In the genomic region with DNA sequence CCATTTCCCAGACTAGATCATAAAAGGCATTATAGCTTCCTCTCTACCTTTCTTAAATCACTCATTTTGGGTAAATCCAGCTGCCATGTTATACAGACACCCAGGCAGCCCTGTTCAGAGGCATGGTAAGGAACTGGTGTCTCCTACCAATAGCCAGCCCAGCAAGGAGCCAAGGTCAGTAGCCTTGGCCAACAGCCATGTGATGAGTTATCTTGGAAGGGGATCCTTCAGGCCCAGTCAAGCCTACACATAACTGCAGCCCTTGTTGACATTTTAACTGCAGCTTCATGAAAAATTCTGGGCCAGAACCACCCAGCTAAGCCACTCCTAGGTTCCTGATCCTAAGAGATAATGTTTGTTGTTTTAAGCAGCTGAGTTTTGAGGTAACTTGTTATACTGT, we compare ENCODE assay signal across 1 cellular context.
TF ChIP-seq lines count a peak whose summit lies in the region.

No MANE protein-coding gene starts in this region.

TF ChIP-seq in GM12878, 131 proteins besides CTCF, POLR2A, EP300 and RAD21 (continued from another document):
- TF ChIP-seq, protein P1, sequence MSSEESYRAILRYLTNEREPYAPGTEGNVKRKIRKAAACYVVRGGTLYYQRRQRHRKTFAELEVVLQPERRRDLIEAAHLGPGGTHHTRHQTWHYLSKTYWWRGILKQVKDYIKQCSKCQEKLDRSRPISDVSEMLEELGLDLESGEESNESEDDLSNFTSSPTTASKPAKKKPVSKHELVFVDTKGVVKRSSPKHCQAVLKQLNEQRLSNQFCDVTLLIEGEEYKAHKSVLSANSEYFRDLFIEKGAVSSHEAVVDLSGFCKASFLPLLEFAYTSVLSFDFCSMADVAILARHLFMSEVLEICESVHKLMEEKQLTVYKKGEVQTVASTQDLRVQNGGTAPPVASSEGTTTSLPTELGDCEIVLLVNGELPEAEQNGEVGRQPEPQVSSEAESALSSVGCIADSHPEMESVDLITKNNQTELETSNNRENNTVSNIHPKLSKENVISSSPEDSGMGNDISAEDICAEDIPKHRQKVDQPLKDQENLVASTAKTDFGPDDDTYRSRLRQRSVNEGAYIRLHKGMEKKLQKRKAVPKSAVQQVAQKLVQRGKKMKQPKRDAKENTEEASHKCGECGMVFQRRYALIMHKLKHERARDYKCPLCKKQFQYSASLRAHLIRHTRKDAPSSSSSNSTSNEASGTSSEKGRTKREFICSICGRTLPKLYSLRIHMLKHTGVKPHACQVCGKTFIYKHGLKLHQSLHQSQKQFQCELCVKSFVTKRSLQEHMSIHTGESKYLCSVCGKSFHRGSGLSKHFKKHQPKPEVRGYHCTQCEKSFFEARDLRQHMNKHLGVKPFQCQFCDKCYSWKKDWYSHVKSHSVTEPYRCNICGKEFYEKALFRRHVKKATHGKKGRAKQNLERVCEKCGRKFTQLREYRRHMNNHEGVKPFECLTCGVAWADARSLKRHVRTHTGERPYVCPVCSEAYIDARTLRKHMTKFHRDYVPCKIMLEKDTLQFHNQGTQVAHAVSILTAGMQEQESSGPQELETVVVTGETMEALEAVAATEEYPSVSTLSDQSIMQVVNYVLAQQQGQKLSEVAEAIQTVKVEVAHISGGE (CRISPR knock-in tag; IDR thresholded peaks at IDR 0.05) = no peak
- TF ChIP-seq, protein P2, sequence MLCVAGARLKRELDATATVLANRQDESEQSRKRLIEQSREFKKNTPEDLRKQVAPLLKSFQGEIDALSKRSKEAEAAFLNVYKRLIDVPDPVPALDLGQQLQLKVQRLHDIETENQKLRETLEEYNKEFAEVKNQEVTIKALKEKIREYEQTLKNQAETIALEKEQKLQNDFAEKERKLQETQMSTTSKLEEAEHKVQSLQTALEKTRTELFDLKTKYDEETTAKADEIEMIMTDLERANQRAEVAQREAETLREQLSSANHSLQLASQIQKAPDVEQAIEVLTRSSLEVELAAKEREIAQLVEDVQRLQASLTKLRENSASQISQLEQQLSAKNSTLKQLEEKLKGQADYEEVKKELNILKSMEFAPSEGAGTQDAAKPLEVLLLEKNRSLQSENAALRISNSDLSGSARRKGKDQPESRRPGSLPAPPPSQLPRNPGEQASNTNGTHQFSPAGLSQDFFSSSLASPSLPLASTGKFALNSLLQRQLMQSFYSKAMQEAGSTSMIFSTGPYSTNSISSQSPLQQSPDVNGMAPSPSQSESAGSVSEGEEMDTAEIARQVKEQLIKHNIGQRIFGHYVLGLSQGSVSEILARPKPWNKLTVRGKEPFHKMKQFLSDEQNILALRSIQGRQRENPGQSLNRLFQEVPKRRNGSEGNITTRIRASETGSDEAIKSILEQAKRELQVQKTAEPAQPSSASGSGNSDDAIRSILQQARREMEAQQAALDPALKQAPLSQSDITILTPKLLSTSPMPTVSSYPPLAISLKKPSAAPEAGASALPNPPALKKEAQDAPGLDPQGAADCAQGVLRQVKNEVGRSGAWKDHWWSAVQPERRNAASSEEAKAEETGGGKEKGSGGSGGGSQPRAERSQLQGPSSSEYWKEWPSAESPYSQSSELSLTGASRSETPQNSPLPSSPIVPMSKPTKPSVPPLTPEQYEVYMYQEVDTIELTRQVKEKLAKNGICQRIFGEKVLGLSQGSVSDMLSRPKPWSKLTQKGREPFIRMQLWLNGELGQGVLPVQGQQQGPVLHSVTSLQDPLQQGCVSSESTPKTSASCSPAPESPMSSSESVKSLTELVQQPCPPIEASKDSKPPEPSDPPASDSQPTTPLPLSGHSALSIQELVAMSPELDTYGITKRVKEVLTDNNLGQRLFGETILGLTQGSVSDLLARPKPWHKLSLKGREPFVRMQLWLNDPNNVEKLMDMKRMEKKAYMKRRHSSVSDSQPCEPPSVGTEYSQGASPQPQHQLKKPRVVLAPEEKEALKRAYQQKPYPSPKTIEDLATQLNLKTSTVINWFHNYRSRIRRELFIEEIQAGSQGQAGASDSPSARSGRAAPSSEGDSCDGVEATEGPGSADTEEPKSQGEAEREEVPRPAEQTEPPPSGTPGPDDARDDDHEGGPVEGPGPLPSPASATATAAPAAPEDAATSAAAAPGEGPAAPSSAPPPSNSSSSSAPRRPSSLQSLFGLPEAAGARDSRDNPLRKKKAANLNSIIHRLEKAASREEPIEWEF (IDR thresholded peaks at IDR 0.05; ENCODE audit: insufficient replicate concordance, low read depth, low read length) = no peak
- no peak for TF ChIP-seq IKZF1 (conservative IDR thresholded peaks at IDR 0.05)
- no peak for TF ChIP-seq LARP7 (IDR thresholded peaks at IDR 0.05)
- TF ChIP-seq SMAD5 (IDR thresholded peaks at IDR 0.05; ENCODE audit: low read depth) = no peak
- TF ChIP-seq MEF2B (IDR thresholded peaks at IDR 0.05; ENCODE audit: partially characterized antibody, poor library complexity, severe bottlenecking) = no peak
- TF ChIP-seq, protein P3, sequence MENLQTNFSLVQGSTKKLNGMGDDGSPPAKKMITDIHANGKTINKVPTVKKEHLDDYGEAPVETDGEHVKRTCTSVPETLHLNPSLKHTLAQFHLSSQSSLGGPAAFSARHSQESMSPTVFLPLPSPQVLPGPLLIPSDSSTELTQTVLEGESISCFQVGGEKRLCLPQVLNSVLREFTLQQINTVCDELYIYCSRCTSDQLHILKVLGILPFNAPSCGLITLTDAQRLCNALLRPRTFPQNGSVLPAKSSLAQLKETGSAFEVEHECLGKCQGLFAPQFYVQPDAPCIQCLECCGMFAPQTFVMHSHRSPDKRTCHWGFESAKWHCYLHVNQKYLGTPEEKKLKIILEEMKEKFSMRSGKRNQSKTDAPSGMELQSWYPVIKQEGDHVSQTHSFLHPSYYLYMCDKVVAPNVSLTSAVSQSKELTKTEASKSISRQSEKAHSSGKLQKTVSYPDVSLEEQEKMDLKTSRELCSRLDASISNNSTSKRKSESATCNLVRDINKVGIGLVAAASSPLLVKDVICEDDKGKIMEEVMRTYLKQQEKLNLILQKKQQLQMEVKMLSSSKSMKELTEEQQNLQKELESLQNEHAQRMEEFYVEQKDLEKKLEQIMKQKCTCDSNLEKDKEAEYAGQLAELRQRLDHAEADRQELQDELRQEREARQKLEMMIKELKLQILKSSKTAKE (IDR thresholded peaks at IDR 0.05; ENCODE audit: low read depth, poor library complexity, severe bottlenecking) = no peak
- no peak for TF ChIP-seq TARDBP (IDR thresholded peaks at IDR 0.05; ENCODE audit: borderline replicate concordance)
- TF ChIP-seq, protein P4, sequence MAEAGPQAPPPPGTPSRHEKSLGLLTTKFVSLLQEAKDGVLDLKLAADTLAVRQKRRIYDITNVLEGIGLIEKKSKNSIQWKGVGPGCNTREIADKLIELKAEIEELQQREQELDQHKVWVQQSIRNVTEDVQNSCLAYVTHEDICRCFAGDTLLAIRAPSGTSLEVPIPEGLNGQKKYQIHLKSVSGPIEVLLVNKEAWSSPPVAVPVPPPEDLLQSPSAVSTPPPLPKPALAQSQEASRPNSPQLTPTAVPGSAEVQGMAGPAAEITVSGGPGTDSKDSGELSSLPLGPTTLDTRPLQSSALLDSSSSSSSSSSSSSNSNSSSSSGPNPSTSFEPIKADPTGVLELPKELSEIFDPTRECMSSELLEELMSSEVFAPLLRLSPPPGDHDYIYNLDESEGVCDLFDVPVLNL (IDR thresholded peaks at IDR 0.05; ENCODE audit: low read depth, low read length) = no peak
- no peak for TF ChIP-seq JUNB (IDR thresholded peaks at IDR 0.05)
- no peak for TF ChIP-seq KLF5 (IDR thresholded peaks at IDR 0.05; ENCODE audit: partially characterized antibody)
- no peak for TF ChIP-seq BMI1 (IDR thresholded peaks at IDR 0.05; ENCODE audit: borderline replicate concordance)
- no peak for TF ChIP-seq EGR1 (IDR thresholded peaks at IDR 0.05; ENCODE audit: borderline replicate concordance in 1 of 2, low read depth in 2 of 2, low read length in 2 of 2)
